8 cellular contexts compared by ENCODE assay signal in the genomic region with DNA sequence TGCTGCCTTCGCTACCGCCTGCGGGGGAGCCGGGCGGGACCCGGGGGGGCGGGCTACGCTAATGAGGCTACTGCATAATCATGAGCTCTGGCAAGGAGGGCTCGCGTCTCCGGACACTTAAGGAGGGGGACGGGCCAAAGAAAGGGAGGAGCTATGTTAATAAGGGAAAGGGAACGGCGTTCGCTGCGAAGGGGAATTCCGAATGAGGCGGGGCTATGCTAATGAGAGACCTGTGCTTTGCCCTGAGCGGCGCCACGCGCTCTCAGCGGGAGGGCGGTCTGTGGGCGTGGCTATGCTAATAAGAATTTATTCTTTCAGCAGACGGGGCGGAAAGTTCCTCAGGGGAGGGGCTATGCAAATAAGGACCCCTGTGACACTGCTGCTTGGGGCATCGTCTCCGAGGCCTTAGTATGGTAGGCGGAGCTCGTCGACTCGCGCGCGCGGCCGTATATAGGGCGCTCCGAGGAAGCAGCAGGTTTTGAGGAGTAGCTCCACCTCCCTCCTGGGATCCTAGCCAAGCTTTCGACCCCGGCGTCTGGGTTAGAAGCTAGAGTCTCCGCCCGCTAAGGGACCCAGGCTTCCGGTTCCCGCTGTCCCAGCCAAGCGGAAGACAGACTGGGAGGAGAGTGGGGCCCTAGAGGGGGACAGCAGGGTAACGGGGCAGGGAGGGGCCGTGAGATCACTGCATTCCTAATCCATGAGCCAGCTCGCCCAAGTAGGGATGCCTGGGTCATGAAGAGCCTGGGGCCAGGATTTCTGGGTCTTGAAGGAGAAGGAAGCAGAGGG. TPM values are rescaled to one million over a fixed set of nuclear protein-coding genes. Genes with fewer than 3 reads are reported as not detected.
A peak's percentile ranks its signal among the peaks of the same experiment; 100 is the strongest.
DNase-seq lines count a peak whose midpoint lies in the region; ATAC-seq, FAIRE-seq and TF ChIP-seq lines count a peak whose summit lies in the region.

A gene (minus strand): TSS at position 31 of the 786 bp plus-strand sequence. CDS start 45 bp downstream, outside the sequence.

- FAIRE-seq in endothelial cell of umbilical vein (lab: Jason Lieb, UNC), result peak; percentile 100

- ATAC-seq in GM21515 (IDR thresholded peaks at IDR 0.05; ENCODE audit: unreplicated experiment), result peak; percentile 53

- H3K79me2 ChIP-seq in OCI-LY3 (ENCODE audit: low read length), result peaks cover 37% of the 10 kb centered on the region
- H3K79me2 ChIP-seq in endothelial cell of umbilical vein (ENCODE audit: control insufficient read depth, insufficient read depth, low read length), result peaks cover 46% of the 10 kb centered on the region

- peak within 1 kb of the TSS; percentile 91 for H3K27ac ChIP-seq in OCI-LY3 (ENCODE audit: low read length)
- H3K27ac ChIP-seq in endothelial cell of umbilical vein (ENCODE audit: insufficient read depth, low read depth, low read length), result peak within 1 kb of the TSS; percentile 99

- TF ChIP-seq POLR2A in endothelial cell of umbilical vein (IDR thresholded peaks at IDR 0.05; ENCODE audit: low read depth, low read length), result peak; percentile 93

- H3K4me2 ChIP-seq in OCI-LY3 (ENCODE audit: low read length), result peak within 1 kb of the TSS; percentile 86
- peak within 1 kb of the TSS; percentile 68 for H3K4me2 ChIP-seq in endothelial cell of umbilical vein (ENCODE audit: insufficient read depth, low read length)

- DNase-seq in D341Med (ENCODE audit: low spot score), result peak; percentile 94
- peak; percentile 95 for DNase-seq in HuH-7 (ENCODE audit: low spot score)
- peak; percentile 100 for DNase-seq in activated T-cell treated with anti-CD3 and anti-CD28 coated beads for 24 hours (ENCODE audit: low read depth)
- peak; percentile 100 for DNase-seq in endothelial cell of umbilical vein (ENCODE audit: low read depth, low spot score)
- DNase-seq in midbrain (lab: John Stamatoyannopoulos, UW), result peak; percentile 98
- DNase-seq in stimulated activated CD8-positive, alpha-beta memory T cell treated with anti-CD3 and anti-CD28 coated beads, Interleukin-2, amount 100 ng/mL, for 1 hour (ENCODE audit: low read depth in 2 of 2), result peak; percentile 98 to 99

- H3K4me1 ChIP-seq in OCI-LY3 (ENCODE audit: low read length) (peaks cover 15% of the 10 kb centered on the region), endothelial cell of umbilical vein (ENCODE audit: control insufficient read depth, extremely low read depth, insufficient read depth, low read length) (peaks cover 33% of the 10 kb centered on the region)

- CTCF ChIA-PET in endothelial cell of umbilical vein (lab: Charles Lee), result interaction anchor here (0.6 to 1.5 kb wide), 11 partner anchors 9 to 94 kb away, joined by 3 to 11 read pairs (median 4); no protein-coding TSS in a partner anchor

- H3K4me3 ChIP-seq in OCI-LY3 (ENCODE audit: low read length) (peak within 1 kb of the TSS; percentile 93), endothelial cell of umbilical vein (replicated peaks in 1 of 3; ENCODE audit: insufficient read depth in 1 of 3, low read depth in 1 of 3, low read length in 3 of 3) (peak within 1 kb of the TSS; percentile 57 to 83 (median 72))

- H3K9ac ChIP-seq in OCI-LY3 (ENCODE audit: low read length) (peak within 1 kb of the TSS; percentile 98), endothelial cell of umbilical vein (replicated peaks; ENCODE audit: extremely low read depth, insufficient read depth, low read length) (peak within 1 kb of the TSS; percentile 99)

- intact Hi-C loops in endothelial cell of umbilical vein (cut with micrococcal nuclease), result loop anchor here (1.0 to 5.0 kb wide), 11 partner anchors 25 to 288 kb away; a partner anchor contains a TSS

- dilution Hi-C loops in endothelial cell of umbilical vein (cut with MboI; ENCODE audit: extremely low pct_ligation_motif_present, low sequenced_read_pairs), result no loop called here

- H3K9me3 ChIP-seq in OCI-LY3 (ENCODE audit: insufficient read depth, low read length) (no peaks in the 10 kb centered on the region), endothelial cell of umbilical vein (replicated peaks; ENCODE audit: control insufficient read depth, insufficient read depth, low read length) (no peaks in the 10 kb centered on the region)

- H2AFZ ChIP-seq in OCI-LY3 (ENCODE audit: low read depth, low read length), result peak within 1 kb of the TSS; percentile 3; the same call in 1 of the 2 replicates
- H2AFZ ChIP-seq in endothelial cell of umbilical vein (ENCODE audit: low read depth, low read length), result no peak within 1 kb of the TSS

- BruUV-seq in endothelial cell of umbilical vein (replicated peaks; lab: Mats Ljungman, UMichigan), result no TSS peak

- H3K36me3 ChIP-seq in OCI-LY3 (replicated peaks; ENCODE audit: low read depth, low read length) (peaks cover 5% of the 10 kb centered on the region), endothelial cell of umbilical vein (ENCODE audit: control insufficient read depth in 2 of 2, extremely low read depth in 1 of 2, insufficient read depth in 2 of 2, low read length in 2 of 2) (peaks cover 0 to 1% of the 10 kb centered on the region in 2 experiments)

- POLR2A ChIA-PET in endothelial cell of umbilical vein (lab: Charles Lee), result interaction anchor here (0.5 to 1.9 kb wide), 17 partner anchors 9 to 375 kb away, joined by 3 to 15 read pairs (median 5); a partner anchor contains a TSS

- H4K20me1 ChIP-seq in OCI-LY3 (ENCODE audit: insufficient read depth, low read length), result peaks cover 3% of the 10 kb centered on the region; the same call in 1 of the 2 replicates
- no peaks in the 10 kb centered on the region for H4K20me1 ChIP-seq in endothelial cell of umbilical vein (replicated peaks; ENCODE audit: control insufficient read depth, extremely low read depth, insufficient read depth, low read length)

- TF ChIP-seq CTCF in OCI-LY3 (IDR thresholded peaks at IDR 0.05; ENCODE audit: low read depth, low read length), result no peak
- TF ChIP-seq CTCF in endothelial cell of umbilical vein (IDR thresholded peaks at IDR 0.05; ENCODE audit: extremely low read depth in 1 of 2, insufficient read depth in 1 of 2, low read depth in 1 of 2, low read length in 2 of 2), result no peak

- no peaks in the 10 kb centered on the region for H3K9me1 ChIP-seq in endothelial cell of umbilical vein (replicated peaks; ENCODE audit: control insufficient read depth, extremely low read depth, insufficient read depth, low read length)

- H3K27me3 ChIP-seq in OCI-LY3 (ENCODE audit: low read depth, low read length), result peaks cover 8% of the 10 kb centered on the region
- no peaks in the 10 kb centered on the region for H3K27me3 ChIP-seq in endothelial cell of umbilical vein (ENCODE audit: control insufficient read depth in 2 of 2, insufficient read depth in 2 of 2, low read length in 2 of 2)

TF ChIP-seq in endothelial cell of umbilical vein, 7 proteins besides CTCF, POLR2A, EP300 and RAD21:
- TF ChIP-seq JUN (IDR thresholded peaks at IDR 0.05; ENCODE audit: borderline replicate concordance, insufficient read depth, insufficient read length, low read depth) (peak; percentile 81), EZH2 (IDR thresholded peaks at IDR 0.05; ENCODE audit: borderline replicate concordance, low read depth, low read length, severe bottlenecking) (no peak), GATA2 (IDR thresholded peaks at IDR 0.05; ENCODE audit: insufficient read depth, insufficient read length, low read depth, low read length) (no peak), MYC (IDR thresholded peaks at IDR 0.05; ENCODE audit: low read depth, low read length) (no peak), POLR2AphosphoS5 (IDR thresholded peaks at IDR 0.05; ENCODE audit: insufficient read depth, low read depth, low read length) (peak; percentile 93), FOS (IDR thresholded peaks at IDR 0.05; ENCODE audit: borderline replicate concordance, insufficient read depth, low read length) (peak; percentile 82)
- TF ChIP-seq, protein P1, sequence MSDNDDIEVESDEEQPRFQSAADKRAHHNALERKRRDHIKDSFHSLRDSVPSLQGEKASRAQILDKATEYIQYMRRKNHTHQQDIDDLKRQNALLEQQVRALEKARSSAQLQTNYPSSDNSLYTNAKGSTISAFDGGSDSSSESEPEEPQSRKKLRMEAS (IDR thresholded peaks at IDR 0.05; ENCODE audit: insufficient read depth, insufficient read length), result no peak
TF ChIP-seq in endothelial cell of umbilical vein: peak in this region for 3.

RNA-seq across cellular contexts. Expression of the gene that starts here (rescaled TPM):
- total RNA-seq in endothelial cell of umbilical vein, result 84.8 and 89.5 TPM in 2 replicates
- 250 and 329 TPM in 2 replicates for polyA plus RNA-seq in endothelial cell of umbilical vein
- 162 and 238 TPM in 2 replicates for polyA plus RNA-seq in endothelial cell of umbilical vein (2011; cell fraction: cytosol; rRNA removed)
- 70.1 and 80.1 TPM in 2 replicates for polyA plus RNA-seq in endothelial cell of umbilical vein (2011; cell fraction: nucleus; rRNA removed)
- 143 and 267 TPM in 2 replicates for polyA plus RNA-seq in endothelial cell of umbilical vein (2012)
- 54.5 and 71.8 TPM in 2 replicates for polyA minus RNA-seq in endothelial cell of umbilical vein
- polyA minus RNA-seq in endothelial cell of umbilical vein (2011; cell fraction: cytosol; rRNA and poly(A)+ RNA removed), result 10.2 TPM
- 15.3 and 17.2 TPM in 2 replicates for polyA minus RNA-seq in endothelial cell of umbilical vein (2011; cell fraction: nucleus; rRNA and poly(A)+ RNA removed)

Comparison
In these comparisons a context has a peak if more than half of its experiments do, and no peak if none do; other contexts are left out.
1. Peak in every context shown above with its lines: DNase-seq, ATAC-seq, H3K4me3 ChIP-seq and H3K27ac ChIP-seq.